In genomic region chr22:37357471-37357870, GRCh38 we compare ENCODE assay signal across 24 cellular contexts.
"Had no signal": no experiment of that assay in that cellular context is flagged by ENCODE, and none has a peak within 500 bp of the region (broad histone marks: within the 10 kb centered on the region; RNA-seq: fewer than 3 reads in every experiment).

No MANE protein-coding gene starts in this region.

- H3K9me3 ChIP-seq: esophagus muscularis mucosa, left ventricle myocardium inferior, psoas muscle, right lobe of liver, spleen, testis, tibial nerve had no signal

- H3K4me2 ChIP-seq: hepatocyte had no signal

- H3K36me3 ChIP-seq: esophagus muscularis mucosa, left ventricle myocardium inferior, right lobe of liver, spleen, tibial nerve had no signal

- FAIRE-seq: endometrium, kidney had no signal

- DNase-seq: effector memory CD4-positive, alpha-beta T cell; foreskin keratinocyte; head of caudate nucleus; kidney; left cardiac atrium; left ventricle myocardium inferior; mesendoderm; naive thymus-derived CD4-positive, alpha-beta T cell; nephron progenitor cell; psoas muscle; retina; right lobe of liver; spleen; stimulated activated CD4-positive, alpha-beta T cell treated with anti-CD3 and anti-CD28 coated beads, Interleukin-15, amount 100 ng/mL, for 24 hours; stimulated activated CD4-positive, alpha-beta T cell treated with anti-CD3 and anti-CD28 coated beads, Interleukin-1b, Interleukin-23, amount 100 ng/mL, for 48 hours; stimulated activated CD4-positive, alpha-beta T cell treated with anti-CD3 and anti-CD28 coated beads, Interleukin-4, amount 100 ng/mL, for 24 hours; stimulated activated naive CD8-positive, alpha-beta T cell treated with anti-CD3 and anti-CD28 coated beads, Interleukin-15, amount 100 ng/mL, for 72 hours; testis had no signal

- ATAC-seq: foreskin keratinocyte; left cardiac atrium; naive thymus-derived CD4-positive, alpha-beta T cell; psoas muscle; right lobe of liver; stimulated activated memory B cell treated with anti-CD40 and anti-IgM and Interleukin-4, amounts not matched to agents 10 μg/mL and 1 μg/mL and 100 μg/mL, for 72 hours; stimulated activated naive CD8-positive, alpha-beta T cell treated with anti-CD3 and anti-CD28 coated beads, Interleukin-15, amount 100 ng/mL, for 72 hours had no signal

- H3K27me3 ChIP-seq: hepatocyte, right lobe of liver, testis had no signal

- H3K4me3 ChIP-seq: esophagus muscularis mucosa, hepatocyte, left ventricle myocardium inferior, lung, psoas muscle, right lobe of liver, spleen, testis, tibial nerve had no signal

- H2AFZ ChIP-seq: hepatocyte had no signal

- H3K4me1 ChIP-seq: esophagus muscularis mucosa, foreskin keratinocyte, left ventricle myocardium inferior, psoas muscle, right lobe of liver, spleen, testis, tibial nerve had no signal

- H3K27ac ChIP-seq: esophagus muscularis mucosa, foreskin keratinocyte, hepatocyte, left ventricle myocardium inferior, psoas muscle, right lobe of liver, spleen, testis, tibial nerve had no signal

- H3K79me2 ChIP-seq: hepatocyte had no signal
